In genomic region chrX:131951166-131951565, GRCh38 we compare ENCODE assay signal across 26 cellular contexts.
"Had no signal": no experiment of that assay in that cellular context is flagged by ENCODE, and none has a peak within 500 bp of the region (broad histone marks: within the 10 kb centered on the region; RNA-seq: fewer than 3 reads in every experiment).

No MANE protein-coding gene starts in this region.

- H3K9me3 ChIP-seq: stomach, suprapubic skin, testis, thoracic aorta, thyroid gland, tibial artery, transverse colon, upper lobe of left lung, upper lobe of right lung, uterus, vagina had no signal

- H3K27ac ChIP-seq: stomach, suprapubic skin, testis, thoracic aorta, thyroid gland, tibial artery, transverse colon, upper lobe of left lung, upper lobe of right lung, uterus, vagina had no signal

- H3K27me3 ChIP-seq: suprapubic skin, testis, tibial artery, transverse colon, upper lobe of left lung, upper lobe of right lung, vagina had no signal

- H3K4me3 ChIP-seq: stomach, suprapubic skin, testis, thoracic aorta, thyroid gland, tibial artery, transverse colon, upper lobe of left lung, upper lobe of right lung, uterus, vagina had no signal

- H3K36me3 ChIP-seq: stomach, suprapubic skin, thoracic aorta, thyroid gland, tibial artery, transverse colon, upper lobe of left lung, upper lobe of right lung, uterus, vagina had no signal

- FAIRE-seq: urothelium cell line had no signal

- ATAC-seq: stimulated activated effector memory CD8-positive, alpha-beta T cell treated with anti-CD3 and anti-CD28 coated beads, Interleukin-12 subunit alpha, Interleukin-12 subunit beta, amount 100 ng/mL, for 72 hours; stimulated activated memory B cell treated with anti-CD40 and anti-IgM and Interleukin-4, amounts not matched to agents 10 μg/mL and 1 μg/mL and 100 μg/mL, for 72 hours; stimulated activated naive B cell treated with anti-CD40 and anti-IgM and Interleukin-4, amounts not matched to agents 10 μg/mL and 1 μg/mL and 100 μg/mL, for 72 hours; stimulated activated naive CD8-positive, alpha-beta T cell treated with anti-CD3 and anti-CD28 coated beads, Interleukin-15, amount 100 ng/mL, for 72 hours; stimulated activated naive CD8-positive, alpha-beta T cell treated with anti-CD3 and anti-CD28 coated beads, Interleukin-15, Interleukin-2, amounts not matched to agents 100 U/mL and 50 U/mL, for 24 hours; upper lobe of right lung had no signal

- H3K4me1 ChIP-seq: stomach, suprapubic skin, testis, thyroid gland, tibial artery, transverse colon, upper lobe of left lung, upper lobe of right lung, uterus, vagina had no signal

- DNase-seq: stimulated activated CD4-positive, alpha-beta T cell treated with anti-CD3 and anti-CD28 coated beads, Interleukin-2, amount 100 ng/mL, for 24 hours; stimulated activated CD4-positive, alpha-beta T cell treated with anti-CD3 and anti-CD28 coated beads, Interleukin-2, amount 100 ng/mL, for 48 hours; stimulated activated CD4-positive, alpha-beta T cell treated with anti-CD3 and anti-CD28 coated beads, Interleukin-4, amount 100 ng/mL, for 1 hour; stimulated activated CD4-positive, alpha-beta T cell treated with anti-CD3 and anti-CD28 coated beads, Interleukin-4, amount 100 ng/mL, for 24 hours; stimulated activated CD4-positive, alpha-beta T cell treated with anti-CD3 and anti-CD28 coated beads, Interleukin-4, amount 100 ng/mL, for 4 hours; stimulated activated CD8-positive, alpha-beta memory T cell treated with anti-CD3 and anti-CD28 coated beads, Interleukin-4, amount 100 ng/mL, for 48 hours; stimulated activated naive B cell treated with anti-CD40 and anti-IgM and Interleukin-4, amounts not matched to agents 10 μg/mL and 1 μg/mL and 100 μg/mL, for 72 hours; stimulated activated naive CD4-positive, alpha-beta T cell; stimulated activated naive CD4-positive, alpha-beta T cell treated with Interleukin-2 at 50 U/mL for 16 hours; stimulated activated naive CD8-positive, alpha-beta T cell treated with anti-CD3 and anti-CD28 coated beads, Interleukin-15, amount 100 ng/mL, for 72 hours; stimulated activated naive CD8-positive, alpha-beta T cell treated with anti-CD3 and anti-CD28 coated beads, Interleukin-15, Interleukin-2, amounts not matched to agents 100 U/mL and 50 U/mL, for 24 hours; stomach; substantia nigra; testis; thyroid gland; tibial artery; transverse colon; upper lobe of left lung; upper lobe of right lung; uterus had no signal
